ENCODE assay signal across 1 cellular context in genomic region chr19:3968556-3969434, GRCh38.
A peak's percentile ranks its signal among the peaks of the same experiment; 100 is the strongest.
TF ChIP-seq lines count a peak whose summit lies in the region.

No MANE protein-coding gene starts in this region.

TF ChIP-seq in HepG2, 621 proteins besides CTCF, POLR2A, EP300 and RAD21 (continues in another document):
- TF ChIP-seq KLF9 (CRISPR knock-in tag; IDR thresholded peaks at IDR 0.05; ENCODE audit: low read depth) (0 out of 2 replicates have a peak, but pooled peaks have one; percentile 52), YEATS4 (CRISPR knock-in tag; IDR thresholded peaks at IDR 0.05; ENCODE audit: borderline replicate concordance) (0 out of 2 replicates have a peak, but pooled peaks have one; percentile 34), ZSCAN5A (CRISPR knock-in tag; IDR thresholded peaks at IDR 0.05; ENCODE audit: borderline replicate concordance) (no peak), RARG (CRISPR knock-in tag; IDR thresholded peaks at IDR 0.05; ENCODE audit: low read depth) (no peak), ZNF687 (CRISPR knock-in tag; IDR thresholded peaks at IDR 0.05) (peak; percentile 13; the same call in 1 of the 2 replicates), ZKSCAN8 (CRISPR knock-in tag; IDR thresholded peaks at IDR 0.05; ENCODE audit: borderline replicate concordance) (no peak), GPBP1L1 (CRISPR knock-in tag; IDR thresholded peaks at IDR 0.05) (no peak), AHR (CRISPR knock-in tag; IDR thresholded peaks at IDR 0.05) (no peak), ZNF652 (CRISPR knock-in tag; IDR thresholded peaks at IDR 0.05; ENCODE audit: borderline replicate concordance, low read depth) (peak; percentile 30; the same call in 1 of the 2 replicates), PPARG (CRISPR knock-in tag; conservative IDR thresholded peaks at IDR 0.05) (0 out of 2 replicates have a peak, but pooled peaks have one; percentile 26), GATA4 (IDR thresholded peaks at IDR 0.05; ENCODE audit: borderline replicate concordance, low read depth) (no peak), PRDM15 (CRISPR knock-in tag; IDR thresholded peaks at IDR 0.05) (no peak), KMT2B (CRISPR knock-in tag; IDR thresholded peaks at IDR 0.05) (peak; percentile 41; the same call in 1 of the 2 replicates), XBP1 (CRISPR knock-in tag; IDR thresholded peaks at IDR 0.05) (no peak), ZBTB4 (CRISPR knock-in tag; IDR thresholded peaks at IDR 0.05; ENCODE audit: borderline replicate concordance) (no peak), HDAC2 (CRISPR knock-in tag; IDR thresholded peaks at IDR 0.05) (0 out of 2 replicates have a peak, but pooled peaks have one; percentile 17), ZNF17 (CRISPR knock-in tag; IDR thresholded peaks at IDR 0.05) (no peak), ZNF407 (CRISPR knock-in tag; IDR thresholded peaks at IDR 0.05; ENCODE audit: not compliant biosample characterization) (no peak), GFI1 (CRISPR knock-in tag; IDR thresholded peaks at IDR 0.05; ENCODE audit: borderline replicate concordance) (0 out of 2 replicates have a peak, but pooled peaks have one; percentile 31), ZFY (CRISPR knock-in tag; IDR thresholded peaks at IDR 0.05) (0 out of 2 replicates have a peak, but pooled peaks have one; percentile 28), NCOA2 (CRISPR knock-in tag; IDR thresholded peaks at IDR 0.05) (peak; percentile 35; the same call in 1 of the 2 replicates), ZBTB3 (CRISPR knock-in tag; IDR thresholded peaks at IDR 0.05; ENCODE audit: borderline replicate concordance, low read depth) (no peak), ZNF101 (CRISPR knock-in tag; IDR thresholded peaks at IDR 0.05; ENCODE audit: borderline replicate concordance, low read depth) (no peak), SYNCRIP (IDR thresholded peaks at IDR 0.05; ENCODE audit: insufficient read depth, low read depth, low read length) (no peak), HIVEP1 (CRISPR knock-in tag; IDR thresholded peaks at IDR 0.05) (no peak; the same call in none of the 2 replicates), KLF11 (CRISPR knock-in tag; IDR thresholded peaks at IDR 0.05) (no peak), MLLT10 (CRISPR knock-in tag; IDR thresholded peaks at IDR 0.05) (no peak), ATRX (CRISPR knock-in tag; IDR thresholded peaks at IDR 0.05; ENCODE audit: borderline replicate concordance) (0 out of 2 replicates have a peak, but pooled peaks have one; percentile 49), ZNF558 (CRISPR knock-in tag; IDR thresholded peaks at IDR 0.05; ENCODE audit: borderline replicate concordance) (no peak; the same call in 1 of the 2 replicates), ETV6 (CRISPR knock-in tag; conservative IDR thresholded peaks at IDR 0.05) (no peak), ZNF776 (CRISPR knock-in tag; IDR thresholded peaks at IDR 0.05) (no peak), GLI4 (CRISPR knock-in tag; IDR thresholded peaks at IDR 0.05; ENCODE audit: borderline replicate concordance) (no peak), NRL (CRISPR knock-in tag; IDR thresholded peaks at IDR 0.05; ENCODE audit: borderline replicate concordance) (no peak), HNRNPL (IDR thresholded peaks at IDR 0.05; ENCODE audit: low read depth, low read length) (no peak)
